Comparison of ENCODE assay signal across 15 cellular contexts in the genomic region with DNA sequence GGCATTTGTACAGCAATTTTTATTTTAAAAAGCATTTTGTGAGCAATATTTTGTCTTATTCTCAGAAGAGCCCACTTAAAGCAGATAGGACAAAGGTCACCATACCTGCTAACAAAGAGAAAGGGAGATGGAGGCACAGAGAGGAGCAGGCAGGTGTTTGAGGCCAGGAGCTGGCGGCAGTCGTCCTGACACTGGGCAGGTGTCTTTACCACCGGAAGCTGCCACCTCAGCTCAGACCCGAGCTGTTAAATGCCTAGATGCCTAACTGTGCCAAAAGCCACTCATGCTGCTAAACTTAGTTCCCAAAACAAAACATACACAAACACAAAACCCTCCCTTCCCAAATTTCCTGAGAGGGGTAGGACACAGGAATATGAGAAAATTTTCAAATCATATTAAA.
"Had no signal": no experiment of that assay in that cellular context is flagged by ENCODE, and none has a peak within 500 bp of the region (broad histone marks: within the 10 kb centered on the region; RNA-seq: fewer than 3 reads in every experiment).

No MANE protein-coding gene starts in this region.

- H3K4me3 ChIP-seq: esophagus squamous epithelium, mucosa of descending colon had no signal

- H3K27ac ChIP-seq: esophagus squamous epithelium had no signal

- DNase-seq: activated CD4-positive, alpha-beta T cell treated with anti-CD3 and anti-CD28 coated beads, Interleukin-2, amount 10 ng/mL, durations not matched to agents 7 days and 5 days; activated CD4-positive, CD25-positive, alpha-beta regulatory T cell; activated CD8-positive, alpha-beta memory T cell treated with anti-CD3 and anti-CD28 coated beads for 24 hours; activated naive CD4-positive, alpha-beta T cell treated with Interleukin-2 at 50 U/mL for 16 hours; activated naive CD8-positive, alpha-beta T cell treated with anti-CD3 and anti-CD28 coated beads, Interleukin-2, amount 50 U/mL, for 24 hours; esophagus squamous epithelium; foreskin fibroblast; left colon; mammary epithelial cell; mucosa of descending colon; naive thymus-derived CD8-positive, alpha-beta T cell; right cardiac atrium; small intestine had no signal

- ATAC-seq: activated naive CD8-positive, alpha-beta T cell treated with anti-CD3 and anti-CD28 coated beads, Interleukin-2, amount 50 U/mL, for 24 hours; left colon; mucosa of descending colon; naive thymus-derived CD8-positive, alpha-beta T cell; right cardiac atrium had no signal

- H3K27me3 ChIP-seq: esophagus squamous epithelium had no signal

- H3K4me1 Mint-ChIP-seq: activated CD4-positive, alpha-beta T cell treated with anti-CD3 and anti-CD28 coated beads, Interleukin-2, amount 10 ng/mL, durations not matched to agents 7 days and 5 days; activated naive CD8-positive, alpha-beta T cell treated with anti-CD3 and anti-CD28 coated beads, Interleukin-2, amount 50 U/mL, for 24 hours; naive thymus-derived CD8-positive, alpha-beta T cell had no signal

- H3K9me3 ChIP-seq: esophagus squamous epithelium, mucosa of descending colon had no signal

- H3K27me3 Mint-ChIP-seq: activated CD4-positive, alpha-beta T cell treated with anti-CD3 and anti-CD28 coated beads, Interleukin-2, amount 10 ng/mL, durations not matched to agents 7 days and 5 days; activated naive CD8-positive, alpha-beta T cell treated with anti-CD3 and anti-CD28 coated beads, Interleukin-2, amount 50 U/mL, for 24 hours; naive thymus-derived CD8-positive, alpha-beta T cell; progenitor cell of endocrine pancreas had no signal

- H3K27ac Mint-ChIP-seq: activated CD4-positive, alpha-beta T cell treated with anti-CD3 and anti-CD28 coated beads, Interleukin-2, amount 10 ng/mL, durations not matched to agents 7 days and 5 days; activated naive CD8-positive, alpha-beta T cell treated with anti-CD3 and anti-CD28 coated beads, Interleukin-2, amount 50 U/mL, for 24 hours; naive thymus-derived CD8-positive, alpha-beta T cell; progenitor cell of endocrine pancreas had no signal

- FAIRE-seq: astrocyte had no signal

- H3K36me3 ChIP-seq: esophagus squamous epithelium had no signal

- H3K4me3 Mint-ChIP-seq: activated CD4-positive, alpha-beta T cell treated with anti-CD3 and anti-CD28 coated beads, Interleukin-2, amount 10 ng/mL, durations not matched to agents 7 days and 5 days; activated naive CD8-positive, alpha-beta T cell treated with anti-CD3 and anti-CD28 coated beads, Interleukin-2, amount 50 U/mL, for 24 hours; naive thymus-derived CD8-positive, alpha-beta T cell had no signal

- H3K36me3 Mint-ChIP-seq: naive thymus-derived CD8-positive, alpha-beta T cell had no signal

- H3K4me1 ChIP-seq: esophagus squamous epithelium had no signal
